14 cellular contexts compared by ENCODE assay signal in genomic region chr10:102994551-102995295, GRCh38.
DNase-seq lines count a peak whose midpoint lies in the region; ATAC-seq and TF ChIP-seq lines count a peak whose summit lies in the region.
"Had no signal": no experiment of that assay in that cellular context is flagged by ENCODE, and none has a peak within 500 bp of the region (broad histone marks: within the 10 kb centered on the region; RNA-seq: fewer than 3 reads in every experiment).

No MANE protein-coding gene starts in this region.

- H2AK9ac ChIP-seq in IMR-90 (replicated peaks; ENCODE audit: low read depth, low read length, poor library complexity), result no peak overlapping the region

- H2BK120ac ChIP-seq in IMR-90 (ENCODE audit: low read depth, low read length), result no peak overlapping the region

- no CpG with 5 or more reads among the region's 5 CpGs for WGBS in IMR-90 (ENCODE audit: extremely low coverage in 2 of 2, insufficient read length in 1 of 2), 2 experiments

- no peak overlapping the region for H2AFZ ChIP-seq in IMR-90 (replicated peaks; ENCODE audit: low read length, poor library complexity)

- H3K14ac ChIP-seq in IMR-90 (replicated peaks; ENCODE audit: low read depth, low read length), result no peak overlapping the region

- POLR2A ChIA-PET in IMR-90 (lab: Charles Lee; ENCODE audit: unreplicated experiment), result no interaction called here
- POLR2A ChIA-PET in activated CD8-positive, alpha-beta T cell treated with anti-CD3 and anti-CD28 coated beads for 36 hours (lab: Charles Lee), result interaction anchor here (0.7 kb wide), 2 partner anchors 280 to 340 kb away, joined by 3 read pairs; no protein-coding TSS in a partner anchor

- no peak for TF ChIP-seq RAD21 in IMR-90 (IDR thresholded peaks at IDR 0.05; ENCODE audit: low read length)

- no peaks in the 10 kb centered on the region for H3K27me3 Mint-ChIP-seq in T-helper 1 cell treated with Interleukin-12 subunit alpha and Interleukin-12 subunit beta and Interleukin-4 antibody, amounts not matched to agents 30 μg/mL and 1 μg/mL, for 36 hours (ENCODE audit: low read depth)
- H3K27me3 Mint-ChIP-seq in activated CD8-positive, alpha-beta T cell treated with anti-CD3 and anti-CD28 coated beads for 36 hours, result no peaks in the 10 kb centered on the region
- H3K27me3 Mint-ChIP-seq in HFFc6 (ENCODE audit: insufficient read depth), result peaks cover 3% of the 10 kb centered on the region

- no peak overlapping the region for H3K9ac ChIP-seq in IMR-90 (ENCODE audit: low read depth, low read length)

- in situ Hi-C loops in IMR-90 (cut with MboI; ENCODE audit: low sequenced_read_pairs), result loop anchor here (5.0 kb wide), 1 partner anchor 48 kb away; no protein-coding TSS in a partner anchor

- H3K27me3 ChIP-seq in IMR-90 (ENCODE audit: control insufficient read depth, insufficient read depth, low read length) (no peaks in the 10 kb centered on the region), neutrophil (no peaks in the 10 kb centered on the region)
- H3K27me3 ChIP-seq: vagina had no signal

- peak overlapping the region; percentile 4 for H3K4ac ChIP-seq in IMR-90 (ENCODE audit: low read depth, low read length)

- no peak overlapping the region for H3K4me2 ChIP-seq in IMR-90 (ENCODE audit: low read depth, low read length)

- H4K5ac ChIP-seq in IMR-90 (ENCODE audit: low read depth, low read length), result 0 out of 2 replicates have a peak overlapping the region, but pooled peaks have one; percentile 4

- H2BK5ac ChIP-seq in IMR-90 (ENCODE audit: low read depth, low read length, poor library complexity, severe bottlenecking), result no peak overlapping the region

- no peak overlapping the region for H3K56ac ChIP-seq in IMR-90 (ENCODE audit: extremely low read depth, insufficient read depth, low read length)

- peak overlapping the region; percentile 67 for H3K27ac Mint-ChIP-seq in T-helper 1 cell treated with Interleukin-12 subunit alpha and Interleukin-12 subunit beta and Interleukin-4 antibody, amounts not matched to agents 30 μg/mL and 1 μg/mL, for 36 hours
- peak overlapping the region; percentile 46 for H3K27ac Mint-ChIP-seq in activated CD8-positive, alpha-beta T cell treated with anti-CD3 and anti-CD28 coated beads for 36 hours
- no peak overlapping the region for H3K27ac Mint-ChIP-seq in HFFc6

- H4K8ac ChIP-seq in IMR-90 (ENCODE audit: low read depth in 2 of 2, low read length in 2 of 2), result no peak overlapping the region

- H3K36me3 ChIP-seq in IMR-90 (ENCODE audit: control insufficient read depth, insufficient read depth, low read length) (no peaks in the 10 kb centered on the region), neutrophil (no peaks in the 10 kb centered on the region)
- H3K36me3 ChIP-seq: vagina had no signal

- BruUV-seq in IMR-90 (replicated peaks; lab: Mats Ljungman, UMichigan), result no TSS peak

- no peaks in the 10 kb centered on the region for H3K9me3 Mint-ChIP-seq in T-helper 1 cell treated with Interleukin-12 subunit alpha and Interleukin-12 subunit beta and Interleukin-4 antibody, amounts not matched to agents 30 μg/mL and 1 μg/mL, for 36 hours
- peaks cover 2% of the 10 kb centered on the region for H3K9me3 Mint-ChIP-seq in activated CD8-positive, alpha-beta T cell treated with anti-CD3 and anti-CD28 coated beads for 36 hours
- H3K9me3 Mint-ChIP-seq in HFFc6, result no peaks in the 10 kb centered on the region

- H3K4me3 Mint-ChIP-seq in T-helper 1 cell treated with Interleukin-12 subunit alpha and Interleukin-12 subunit beta and Interleukin-4 antibody, amounts not matched to agents 30 μg/mL and 1 μg/mL, for 36 hours, result peak overlapping the region; percentile 46
- no peak overlapping the region for H3K4me3 Mint-ChIP-seq in activated CD8-positive, alpha-beta T cell treated with anti-CD3 and anti-CD28 coated beads for 36 hours
- no peak overlapping the region for H3K4me3 Mint-ChIP-seq in HFFc6

- ATAC-seq in IMR-90 (ENCODE audit: low read depth) (no peak), GM21576 (IDR thresholded peaks at IDR 0.05; ENCODE audit: unreplicated experiment) (no peak)
- peak; percentile 70 for ATAC-seq in activated CD8-positive, alpha-beta T cell treated with anti-CD3 and anti-CD28 coated beads for 36 hours
- ATAC-seq: left colon had no signal

- no peak overlapping the region for H3K27ac ChIP-seq in IMR-90 (ENCODE audit: insufficient read depth, low read length)
- peak overlapping the region; percentile 30 for H3K27ac ChIP-seq in neutrophil
- no peak overlapping the region for H3K27ac ChIP-seq in caudate nucleus (ENCODE audit: low read depth, low read length)
- H3K27ac ChIP-seq: vagina had no signal

- H3K18ac ChIP-seq in IMR-90 (ENCODE audit: low read depth, low read length), result no peak overlapping the region

- TF ChIP-seq POLR2A in IMR-90 (IDR thresholded peaks at IDR 0.05; ENCODE audit: low read depth, low read length), result no peak

- intact Hi-C loops in IMR-90 (cut with micrococcal nuclease), result loop anchor here (10.0 kb wide), 1 partner anchor 50 kb away; no protein-coding TSS in a partner anchor
- intact Hi-C loops in activated CD8-positive, alpha-beta T cell treated with anti-CD3 and anti-CD28 coated beads for 36 hours (cut with micrococcal nuclease), result no loop called here

- no peak for DNase-seq in T-helper 1 cell
- no peak for DNase-seq in IMR-90
- DNase-seq in activated CD8-positive, alpha-beta T cell treated with anti-CD3 and anti-CD28 coated beads for 36 hours, result no peak
- DNase-seq in caudate nucleus (lab: John Stamatoyannopoulos, UW), result no peak
- no peak for DNase-seq in HFFc6
- DNase-seq: activated CD8-positive, alpha-beta memory T cell treated with anti-CD3 and anti-CD28 coated beads for 24 hours; effector memory CD4-positive, alpha-beta T cell; left colon; NCI-H1048; NCI-H82 had no signal

- no peaks in the 10 kb centered on the region for H3K36me3 Mint-ChIP-seq in T-helper 1 cell treated with Interleukin-12 subunit alpha and Interleukin-12 subunit beta and Interleukin-4 antibody, amounts not matched to agents 30 μg/mL and 1 μg/mL, for 36 hours (ENCODE audit: low read depth)
- H3K36me3 Mint-ChIP-seq in activated CD8-positive, alpha-beta T cell treated with anti-CD3 and anti-CD28 coated beads for 36 hours (ENCODE audit: low read depth), result no peaks in the 10 kb centered on the region
- no peaks in the 10 kb centered on the region for H3K36me3 Mint-ChIP-seq in HFFc6 (ENCODE audit: low read depth)

- H3K4me1 ChIP-seq in IMR-90 (ENCODE audit: control insufficient read depth, insufficient read depth, low read length), result peaks cover 6% of the 10 kb centered on the region
- H3K4me1 ChIP-seq in neutrophil (ENCODE audit: control insufficient read depth in 1 of 2, insufficient read depth in 1 of 2, low read depth in 1 of 2, low read length in 1 of 2), result no peaks in the 10 kb centered on the region
- H3K4me1 ChIP-seq: vagina had no signal

- 0 out of 2 replicates have a peak overlapping the region, but pooled peaks have one; percentile 12 for H3K23ac ChIP-seq in IMR-90 (ENCODE audit: low read depth, low read length)

- TF ChIP-seq CTCF in IMR-90 (conservative IDR thresholded peaks at IDR 0.05; ENCODE audit: low read depth, low read length) (no peak), neutrophil (IDR thresholded peaks at IDR 0.05) (no peak), HFFc6 (IDR thresholded peaks at IDR 0.05) (no peak)
- no peak for TF ChIP-seq CTCF in activated CD8-positive, alpha-beta T cell treated with anti-CD3 and anti-CD28 coated beads for 36 hours (IDR thresholded peaks at IDR 0.05)

- no peak overlapping the region for H2AK5ac ChIP-seq in IMR-90 (ENCODE audit: low read depth, low read length)

- no peak overlapping the region for H3K4me3 ChIP-seq in IMR-90 (ENCODE audit: insufficient read depth, low read depth, low read length)
- H3K4me3 ChIP-seq in neutrophil (ENCODE audit: low read depth in 1 of 2, low read length in 1 of 2), result no peak overlapping the region
- H3K4me3 ChIP-seq: vagina had no signal

- H2BK20ac ChIP-seq in IMR-90 (ENCODE audit: low read depth, low read length), result peak overlapping the region; percentile 47

- peaks cover 5 to 51% of the 10 kb centered on the region in 2 experiments for H3K79me1 ChIP-seq in IMR-90 (ENCODE audit: low read depth in 1 of 2, low read length in 2 of 2)

- H3K9me3 ChIP-seq in IMR-90 (ENCODE audit: control insufficient read depth, insufficient read depth, low read length), result no peaks in the 10 kb centered on the region
- no peaks in the 10 kb centered on the region for H3K9me3 ChIP-seq in neutrophil
- H3K9me3 ChIP-seq: vagina had no signal

- H4K91ac ChIP-seq in IMR-90 (ENCODE audit: insufficient read depth, low read depth, low read length), result 0 out of 2 replicates have a peak overlapping the region, but pooled peaks have one; percentile 21

- no peak overlapping the region for H2BK15ac ChIP-seq in IMR-90 (ENCODE audit: low read depth, low read length)

- H4K20me1 ChIP-seq in IMR-90 (ENCODE audit: insufficient read depth, low read length), result no peaks in the 10 kb centered on the region

- dilution Hi-C loops in IMR-90 (cut with HindIII; ENCODE audit: low sequenced_read_pairs, unreplicated experiment), result no loop called here

- H3K9me1 ChIP-seq in IMR-90 (ENCODE audit: insufficient read depth, low read length), result peaks cover 6% of the 10 kb centered on the region

- CTCF ChIA-PET in IMR-90 (lab: Yijun Ruan, JAX), result interaction anchor here (0.6 kb wide), 1 partner anchor 11 kb away, joined by 4 read pairs; no protein-coding TSS in a partner anchor
- CTCF ChIA-PET in activated CD8-positive, alpha-beta T cell treated with anti-CD3 and anti-CD28 coated beads for 36 hours (lab: Charles Lee), result interaction anchor here (1.1 to 1.3 kb wide), 2 partner anchors 74 to 77 kb away, joined by 4 to 6 read pairs; partner anchors contain the start of gene CNNM2

- H3K4me1 Mint-ChIP-seq in T-helper 1 cell treated with Interleukin-12 subunit alpha and Interleukin-12 subunit beta and Interleukin-4 antibody, amounts not matched to agents 30 μg/mL and 1 μg/mL, for 36 hours (ENCODE audit: low read depth), result peaks cover 3% of the 10 kb centered on the region
- H3K4me1 Mint-ChIP-seq in activated CD8-positive, alpha-beta T cell treated with anti-CD3 and anti-CD28 coated beads for 36 hours (ENCODE audit: low read depth), result peaks cover 20% of the 10 kb centered on the region
- H3K4me1 Mint-ChIP-seq in HFFc6 (ENCODE audit: low read depth), result peaks cover 12% of the 10 kb centered on the region

TF ChIP-seq in IMR-90, 13 proteins besides CTCF, POLR2A, EP300 and RAD21:
- no peak for TF ChIP-seq RFX5 (IDR thresholded peaks at IDR 0.05; ENCODE audit: low read depth, low read length)
- no peak for TF ChIP-seq MAZ (IDR thresholded peaks at IDR 0.05; ENCODE audit: borderline replicate concordance, low read depth, low read length)
- no peak for TF ChIP-seq BHLHE40 (IDR thresholded peaks at IDR 0.05; ENCODE audit: low read depth, low read length)
- no peak for TF ChIP-seq SMC3 (IDR thresholded peaks at IDR 0.05; ENCODE audit: low read depth, low read length)
- no peak for TF ChIP-seq MXI1 (IDR thresholded peaks at IDR 0.05; ENCODE audit: borderline replicate concordance, low read depth, low read length)
- TF ChIP-seq FOS (IDR thresholded peaks at IDR 0.05; ENCODE audit: low read depth, low read length), result no peak
